ENCODE assay signal across 1 cellular context in genomic region chr10:12358863-12359647, GRCh38.
TF ChIP-seq lines count a peak whose summit lies in the region.

No MANE protein-coding gene starts in this region.

TF ChIP-seq in H1, 55 proteins besides CTCF, POLR2A, EP300 and RAD21:
- TF ChIP-seq POLR2AphosphoS5 (IDR thresholded peaks at IDR 0.05; ENCODE audit: low read depth, low read length) (no peak), ZNF274 (IDR thresholded peaks at IDR 0.05; ENCODE audit: borderline replicate concordance, extremely low read depth, low read length) (no peak)
TF ChIP-seq in H1: peak in this region for 0.
